16 cellular contexts compared by ENCODE assay signal in genomic region chr16:48547530-48547929, GRCh38.
DNase-seq lines count a peak whose midpoint lies in the region; ATAC-seq, FAIRE-seq and TF ChIP-seq lines count a peak whose summit lies in the region.
"Had no signal": no experiment of that assay in that cellular context is flagged by ENCODE, and none has a peak within 500 bp of the region (broad histone marks: within the 10 kb centered on the region; RNA-seq: fewer than 3 reads in every experiment).

No MANE protein-coding gene starts in this region.

- BruUV-seq in GM12878 (replicated peaks; lab: Mats Ljungman, UMichigan) = no TSS peak

- no peaks in the 10 kb centered on the region for H3K79me2 ChIP-seq in GM12878 (ENCODE audit: control insufficient read depth, insufficient read depth, low read length)
- peaks cover 7% of the 10 kb centered on the region for H3K79me2 ChIP-seq in osteoblast (ENCODE audit: insufficient read depth, low read length)

- in situ Hi-C loops in GM12878 (cut with MboI) = no loop called here

- TF ChIP-seq RAD21 in GM12878 (IDR thresholded peaks at IDR 0.05; ENCODE audit: insufficient read depth, low read depth, low read length) = no peak

- no peak for DNase-seq in Right ventricle myocardium inferior (ENCODE audit: missing footprints)
- DNase-seq in cardiac septum (ENCODE audit: low spot score) = no peak
- DNase-seq in GM12878 (ENCODE audit: low read depth, low spot score) = no peak
- no peak for DNase-seq in left ventricle myocardium superior
- DNase-seq in osteoblast (ENCODE audit: insufficient read length, low spot score, missing footprints) = no peak
- DNase-seq: AML-193, Caco-2, DMS153, NCI-H1048, NCI-H510A, NCI-H82 had no signal

- TF ChIP-seq EP300 in GM12878 (IDR thresholded peaks at IDR 0.05; ENCODE audit: borderline replicate concordance in 1 of 2, control insufficient read depth in 1 of 2, low read depth in 2 of 2, low read length in 2 of 2) (no peak), gastroesophageal sphincter (IDR thresholded peaks at IDR 0.05) (no peak)

- H3K9me3 ChIP-seq in GM12878 (replicated peaks; ENCODE audit: control insufficient read depth, insufficient read depth, low read length) = no peaks in the 10 kb centered on the region
- no peaks in the 10 kb centered on the region for H3K9me3 ChIP-seq in osteoblast (ENCODE audit: low read depth, low read length)
- no peaks in the 10 kb centered on the region for H3K9me3 ChIP-seq in gastroesophageal sphincter
- H3K9me3 ChIP-seq: Caco-2 had no signal

- CTCF ChIA-PET in GM12878 (lab: Yijun Ruan, JAX) = interaction anchor here (1.2 to 2.4 kb wide), 2 partner anchors 76 to 82 kb away, joined by 5 to 8 read pairs; no protein-coding TSS in a partner anchor

- no peak overlapping the region for H3K9ac ChIP-seq in GM12878 (ENCODE audit: control insufficient read depth, insufficient read depth, low read length)
- H3K9ac ChIP-seq: KMS-11 had no signal

- no peak overlapping the region for H3K4me2 ChIP-seq in GM12878 (ENCODE audit: control insufficient read depth, insufficient read depth)
- no peak overlapping the region for H3K4me2 ChIP-seq in osteoblast (ENCODE audit: insufficient read depth, low read length)
- H3K4me2 ChIP-seq: KMS-11 had no signal

- H3K36me3 ChIP-seq in GM12878 (ENCODE audit: control insufficient read depth in 2 of 2, insufficient read depth in 2 of 2, low read length in 1 of 2) = peaks cover 13 to 18% of the 10 kb centered on the region in 2 experiments
- peaks cover 39% of the 10 kb centered on the region for H3K36me3 ChIP-seq in osteoblast (ENCODE audit: insufficient read depth, low read length)
- H3K36me3 ChIP-seq in gastroesophageal sphincter = peaks cover 0 to 94% of the 10 kb centered on the region in 2 donors

- H3K4me3 ChIP-seq in GM12878 (no peak overlapping the region), osteoblast (ENCODE audit: insufficient read depth, low read length) (no peak overlapping the region), gastroesophageal sphincter (no peak overlapping the region)

- no peak for FAIRE-seq in GM12878 (lab: Jason Lieb, UNC)
- FAIRE-seq: H54 had no signal

- SMC1A ChIA-PET in GM12878 (lab: Charles Lee; ENCODE audit: uncharacterized antibody, unreplicated experiment) = interaction anchor here (6.1 kb wide), 1 partner anchor 75 kb away, joined by 30 read pairs; no protein-coding TSS in a partner anchor

- TF ChIP-seq CTCF in GM12878 (IDR thresholded peaks at IDR 0.05 in 2 of 3, conservative IDR thresholded peaks at IDR 0.05 in 1 of 3; ENCODE audit: control insufficient read depth in 2 of 3, extremely low read depth in 1 of 3, insufficient read depth in 1 of 3, low read depth in 3 of 3, low read length in 3 of 3) (no peak), osteoblast (IDR thresholded peaks at IDR 0.05; ENCODE audit: extremely low read depth, low read depth, low read length) (no peak), gastroesophageal sphincter (IDR thresholded peaks at IDR 0.05) (no peak)

- TF ChIP-seq POLR2A in GM12878 (IDR thresholded peaks at IDR 0.05; ENCODE audit: low read depth, low read length) (no peak), gastroesophageal sphincter (IDR thresholded peaks at IDR 0.05) (no peak)

- ATAC-seq in Right ventricle myocardium inferior (peak; percentile 67), GM12878 (peak; percentile 40), left ventricle myocardium superior (peak; percentile 86), HG03460 (IDR thresholded peaks at IDR 0.05; ENCODE audit: unreplicated experiment) (no peak), gastroesophageal sphincter (no peak)
- ATAC-seq: Panc1 had no signal

- H4K20me1 ChIP-seq in GM12878 (ENCODE audit: control insufficient read depth, insufficient read depth) (no peaks in the 10 kb centered on the region), osteoblast (ENCODE audit: insufficient read depth, low read length) (peaks cover 3% of the 10 kb centered on the region)

- no peak overlapping the region for H2AFZ ChIP-seq in GM12878 (ENCODE audit: control insufficient read depth, low read depth, low read length)
- no peak overlapping the region for H2AFZ ChIP-seq in osteoblast (ENCODE audit: low read length)

- WGBS in GM12878 (ENCODE audit: insufficient coverage, insufficient replicate concordance, low lambda C conversion rate, missing lambda C conversion rate) = 40% methylated on average over 3 of the region's 3 CpGs
- WGBS in gastroesophageal sphincter (ENCODE audit: low coverage in 1 of 2), 2 donors = 51 to 72% methylated on average over 2 of the region's 3 CpGs

- RAD21 ChIA-PET in GM12878 (lab: Charles Lee; ENCODE audit: unreplicated experiment) = interaction anchor here (4.5 kb wide), 1 partner anchor 76 kb away, joined by 14 read pairs; no protein-coding TSS in a partner anchor

- intact Hi-C loops in Right ventricle myocardium inferior (cut with DNase I) (no loop called here), cardiac septum (cut with DNase I) (no loop called here), GM12878 (cut with micrococcal nuclease; ENCODE audit: unreplicated experiment) (no loop called here), left ventricle myocardium superior (cut with micrococcal nuclease) (loop anchor here (10.0 kb wide), 1 partner anchor 183 kb away; no protein-coding TSS in a partner anchor)

- H3K27ac ChIP-seq in GM12878 (ENCODE audit: control insufficient read depth, insufficient read depth) = no peak overlapping the region
- no peak overlapping the region for H3K27ac ChIP-seq in osteoblast (ENCODE audit: low read depth, low read length)
- H3K27ac ChIP-seq in gastroesophageal sphincter = no peak overlapping the region
- H3K27ac ChIP-seq: KMS-11 had no signal

- POLR2A ChIA-PET in GM12878 (lab: Charles Lee) = no interaction called here

- H3K4me1 ChIP-seq in GM12878 (ENCODE audit: control insufficient read depth, insufficient read depth, low read length) (no peaks in the 10 kb centered on the region), osteoblast (ENCODE audit: insufficient read depth, low read length) (peaks cover 3% of the 10 kb centered on the region), gastroesophageal sphincter (peaks cover 0 to 9% (median 0%) of the 10 kb centered on the region in 3 donors)

- no peaks in the 10 kb centered on the region for H3K27me3 ChIP-seq in GM12878 (replicated peaks in 1 of 2; ENCODE audit: control insufficient read depth in 2 of 2, insufficient read depth in 2 of 2, low read length in 1 of 2)
- no peaks in the 10 kb centered on the region for H3K27me3 ChIP-seq in osteoblast (ENCODE audit: insufficient read depth, low read length)
- no peaks in the 10 kb centered on the region for H3K27me3 ChIP-seq in gastroesophageal sphincter

TF ChIP-seq in GM12878, 131 proteins besides CTCF, POLR2A, EP300 and RAD21:
- TF ChIP-seq JUND (IDR thresholded peaks at IDR 0.05; ENCODE audit: low read depth, low read length) = no peak
- no peak for TF ChIP-seq SMC3 (IDR thresholded peaks at IDR 0.05; ENCODE audit: borderline replicate concordance, low read length)
- no peak for TF ChIP-seq SUZ12 (IDR thresholded peaks at IDR 0.05; ENCODE audit: unreplicated experiment)
- no peak for TF ChIP-seq TAF1 (IDR thresholded peaks at IDR 0.05; ENCODE audit: borderline replicate concordance, low read depth, low read length)
- no peak for TF ChIP-seq RAD51 (IDR thresholded peaks at IDR 0.05)

Comparison
In these comparisons a context has a peak if more than half of its experiments do, and no peak if none do; other contexts are left out.
1. ATAC-seq: peak in Right ventricle myocardium inferior (single experiment), GM12878 (single experiment) and left ventricle myocardium superior (single experiment); none in HG03460 (single experiment) and gastroesophageal sphincter (single experiment).